ENCODE assay signal across 8 cellular contexts in genomic region chr9:93451762-93452709, GRCh38. TPM values are rescaled to one million over a fixed set of nuclear protein-coding genes. Genes with fewer than 3 reads are reported as not detected.
A peak's percentile ranks its signal among the peaks of the same experiment; 100 is the strongest.
DNase-seq lines count a peak whose midpoint lies in the region; ATAC-seq and TF ChIP-seq lines count a peak whose summit lies in the region.

No MANE protein-coding gene starts in this region.

- intact Hi-C loops in left ventricle myocardium superior (cut with micrococcal nuclease) = no loop called here

- peak overlapping the region; percentile 95 for H3K27ac ChIP-seq in adipose tissue (ENCODE audit: low read depth, low read length)
- peak overlapping the region; percentile 89 for H3K27ac ChIP-seq in rectal smooth muscle tissue (ENCODE audit: low read depth, low read length)

- ATAC-seq in HG02840 (IDR thresholded peaks at IDR 0.05; ENCODE audit: low FRiP score, unreplicated experiment) (peak; percentile 18), SK-N-SH treated with all-trans-retinoic acid at 6 μM for 48 hours (peak; percentile 26), left ventricle myocardium superior (peak; percentile 33)

- DNase-seq in G401 (ENCODE audit: low spot score) = peak; percentile 66
- DNase-seq in left ventricle myocardium superior = peak; percentile 68
- no peak for DNase-seq in medulla oblongata (ENCODE audit: extremely low spot score)
- no peak for DNase-seq in pons (ENCODE audit: low spot score)

- peaks cover 10% of the 10 kb centered on the region for H3K4me1 ChIP-seq in rectal smooth muscle tissue (ENCODE audit: control insufficient read depth, insufficient read depth, low read length)

- in situ Hi-C loops in G401 (cut with HindIII; ENCODE audit: low sequenced_read_pairs) = no loop called here

- no peaks in the 10 kb centered on the region for H3K27me3 ChIP-seq in rectal smooth muscle tissue (ENCODE audit: control insufficient read depth, insufficient read depth, low read length)

- peaks cover 9% of the 10 kb centered on the region for H3K36me3 ChIP-seq in rectal smooth muscle tissue (ENCODE audit: control insufficient read depth, insufficient read depth, low read length)

- H3K4me3 ChIP-seq in rectal smooth muscle tissue (ENCODE audit: low read length) = peak overlapping the region; percentile 92

- WGBS in adipose tissue, 3 donors = 0 to 1% (median 1%) methylated on average over 62 to 106 of the region's 108 CpGs

- H3K9ac ChIP-seq in rectal smooth muscle tissue (ENCODE audit: low read length) = peak overlapping the region; percentile 88

TF ChIP-seq in SK-N-SH treated with all-trans-retinoic acid at 6 μM for 48 hours, 23 proteins besides CTCF, POLR2A, EP300 and RAD21:
- TF ChIP-seq CSRNP3 (CRISPR knock-in tag; IDR thresholded peaks at IDR 0.05) (no peak), CSDC2 (CRISPR knock-in tag; IDR thresholded peaks at IDR 0.05) (no peak), SNAI2 (CRISPR knock-in tag; IDR thresholded peaks at IDR 0.05) (no peak), BACH2 (CRISPR knock-in tag; IDR thresholded peaks at IDR 0.05; ENCODE audit: borderline replicate concordance) (no peak), ESRRG (CRISPR knock-in tag; IDR thresholded peaks at IDR 0.05) (no peak), CREB5 (CRISPR knock-in tag; IDR thresholded peaks at IDR 0.05; ENCODE audit: low read depth) (no peak), ZNF70 (CRISPR knock-in tag; IDR thresholded peaks at IDR 0.05) (no peak), ZC3H10 (CRISPR knock-in tag; IDR thresholded peaks at IDR 0.05) (no peak), RARB (CRISPR knock-in tag; IDR thresholded peaks at IDR 0.05) (no peak), ARNTL (CRISPR knock-in tag; IDR thresholded peaks at IDR 0.05; ENCODE audit: borderline replicate concordance, low read depth) (no peak), TOX (CRISPR knock-in tag; IDR thresholded peaks at IDR 0.05; ENCODE audit: borderline replicate concordance) (no peak), PPARA (CRISPR knock-in tag; IDR thresholded peaks at IDR 0.05; ENCODE audit: borderline replicate concordance) (no peak)
- TF ChIP-seq, protein P1, sequence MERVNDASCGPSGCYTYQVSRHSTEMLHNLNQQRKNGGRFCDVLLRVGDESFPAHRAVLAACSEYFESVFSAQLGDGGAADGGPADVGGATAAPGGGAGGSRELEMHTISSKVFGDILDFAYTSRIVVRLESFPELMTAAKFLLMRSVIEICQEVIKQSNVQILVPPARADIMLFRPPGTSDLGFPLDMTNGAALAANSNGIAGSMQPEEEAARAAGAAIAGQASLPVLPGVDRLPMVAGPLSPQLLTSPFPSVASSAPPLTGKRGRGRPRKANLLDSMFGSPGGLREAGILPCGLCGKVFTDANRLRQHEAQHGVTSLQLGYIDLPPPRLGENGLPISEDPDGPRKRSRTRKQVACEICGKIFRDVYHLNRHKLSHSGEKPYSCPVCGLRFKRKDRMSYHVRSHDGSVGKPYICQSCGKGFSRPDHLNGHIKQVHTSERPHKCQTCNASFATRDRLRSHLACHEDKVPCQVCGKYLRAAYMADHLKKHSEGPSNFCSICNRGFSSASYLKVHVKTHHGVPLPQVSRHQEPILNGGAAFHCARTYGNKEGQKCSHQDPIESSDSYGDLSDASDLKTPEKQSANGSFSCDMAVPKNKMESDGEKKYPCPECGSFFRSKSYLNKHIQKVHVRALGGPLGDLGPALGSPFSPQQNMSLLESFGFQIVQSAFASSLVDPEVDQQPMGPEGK (CRISPR knock-in tag; IDR thresholded peaks at IDR 0.05; ENCODE audit: borderline replicate concordance) = no peak
- TF ChIP-seq, protein P2, sequence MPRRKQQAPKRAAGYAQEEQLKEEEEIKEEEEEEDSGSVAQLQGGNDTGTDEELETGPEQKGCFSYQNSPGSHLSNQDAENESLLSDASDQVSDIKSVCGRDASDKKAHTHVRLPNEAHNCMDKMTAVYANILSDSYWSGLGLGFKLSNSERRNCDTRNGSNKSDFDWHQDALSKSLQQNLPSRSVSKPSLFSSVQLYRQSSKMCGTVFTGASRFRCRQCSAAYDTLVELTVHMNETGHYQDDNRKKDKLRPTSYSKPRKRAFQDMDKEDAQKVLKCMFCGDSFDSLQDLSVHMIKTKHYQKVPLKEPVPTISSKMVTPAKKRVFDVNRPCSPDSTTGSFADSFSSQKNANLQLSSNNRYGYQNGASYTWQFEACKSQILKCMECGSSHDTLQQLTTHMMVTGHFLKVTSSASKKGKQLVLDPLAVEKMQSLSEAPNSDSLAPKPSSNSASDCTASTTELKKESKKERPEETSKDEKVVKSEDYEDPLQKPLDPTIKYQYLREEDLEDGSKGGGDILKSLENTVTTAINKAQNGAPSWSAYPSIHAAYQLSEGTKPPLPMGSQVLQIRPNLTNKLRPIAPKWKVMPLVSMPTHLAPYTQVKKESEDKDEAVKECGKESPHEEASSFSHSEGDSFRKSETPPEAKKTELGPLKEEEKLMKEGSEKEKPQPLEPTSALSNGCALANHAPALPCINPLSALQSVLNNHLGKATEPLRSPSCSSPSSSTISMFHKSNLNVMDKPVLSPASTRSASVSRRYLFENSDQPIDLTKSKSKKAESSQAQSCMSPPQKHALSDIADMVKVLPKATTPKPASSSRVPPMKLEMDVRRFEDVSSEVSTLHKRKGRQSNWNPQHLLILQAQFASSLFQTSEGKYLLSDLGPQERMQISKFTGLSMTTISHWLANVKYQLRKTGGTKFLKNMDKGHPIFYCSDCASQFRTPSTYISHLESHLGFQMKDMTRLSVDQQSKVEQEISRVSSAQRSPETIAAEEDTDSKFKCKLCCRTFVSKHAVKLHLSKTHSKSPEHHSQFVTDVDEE (CRISPR knock-in tag; IDR thresholded peaks at IDR 0.05) = no peak

RNA-seq across cellular contexts. Expression of gene FAM120A, which starts 0.6 kb away (rescaled TPM):
- total RNA-seq in G401 (2014; rRNA removed; shearing (Covaris generic)) = 37.6 and 38.9 TPM in 2 replicates
- 10 to 100 TPM; 38.4 to 60.1 (median 53.3) TPM for polyA plus RNA-seq in adipose tissue
- total RNA-seq in left ventricle myocardium superior = 112 TPM

RNA-seq across cellular contexts. Expression of gene FAM120AOS, which starts 1.3 kb away (rescaled TPM):
- total RNA-seq in G401 (2014; rRNA removed; shearing (Covaris generic)) = 60.9 and 70.7 TPM in 2 replicates
- 10 to 100 TPM; 21.2 to 44.8 (median 44.7) TPM for polyA plus RNA-seq in adipose tissue
- total RNA-seq in left ventricle myocardium superior = 27.3 TPM

Comparison
In these comparisons a context has a peak if more than half of its experiments do, and no peak if none do; other contexts are left out.
1. DNase-seq: peak in G401 (single experiment) and left ventricle myocardium superior (single experiment); none in medulla oblongata (single experiment) and pons (single experiment).
2. Peak in every context shown above with its lines, with median percentiles within 50 percentile points of each other: ATAC-seq.